2 cellular contexts compared by ENCODE assay signal in the genomic region with DNA sequence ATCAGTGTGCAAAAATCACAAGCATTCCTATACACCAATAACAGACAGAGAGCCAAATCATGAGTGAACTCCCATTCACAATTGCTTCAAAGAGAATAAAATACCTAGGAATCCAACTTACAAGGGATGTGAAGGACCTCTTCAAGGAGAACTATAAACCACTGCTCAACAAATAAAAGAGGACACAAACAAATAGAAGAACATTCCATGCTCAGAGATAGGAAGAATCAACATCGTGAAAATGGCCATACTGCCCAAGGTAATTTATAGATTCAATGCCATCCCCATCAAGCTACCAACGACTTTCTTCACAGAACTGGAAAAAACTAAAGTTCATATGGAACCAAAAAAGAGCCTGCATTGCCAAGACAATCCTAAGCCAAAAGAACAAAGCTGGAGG. TPM values are rescaled to one million over a fixed set of nuclear protein-coding genes. Genes with fewer than 3 reads are reported as not detected.
"Had no signal": no experiment of that assay in that cellular context is flagged by ENCODE, and none has a peak within 500 bp of the region (broad histone marks: within the 10 kb centered on the region; RNA-seq: fewer than 3 reads in every experiment).

No MANE protein-coding gene starts in this region.

RNA-seq across cellular contexts. Expression of a gene that starts 54.8 kb away (rescaled TPM):
- total RNA-seq: kidney epithelial cell, left colon had no signal
